1 cellular context compared by ENCODE assay signal in the genomic region with DNA sequence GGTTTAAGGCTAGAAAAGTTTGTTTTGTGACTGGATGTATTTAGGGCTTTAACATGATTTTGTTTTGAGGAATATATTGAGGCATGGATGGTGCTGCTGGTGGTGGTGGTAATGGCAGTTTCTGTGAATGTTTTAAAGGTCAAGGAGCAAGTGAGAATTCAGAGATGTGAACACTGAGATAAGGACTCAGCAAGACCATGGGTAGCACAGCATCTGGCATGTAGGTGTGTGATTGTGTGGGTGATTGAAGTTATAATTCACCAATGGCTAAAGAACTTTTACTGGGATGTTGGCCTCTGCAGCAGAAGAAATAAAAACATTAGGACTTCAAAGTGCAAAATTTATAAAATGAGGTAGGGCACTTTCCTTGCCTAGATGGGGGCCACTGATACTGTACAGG.
TF ChIP-seq lines count a peak whose summit lies in the region.

No MANE protein-coding gene starts in this region.

TF ChIP-seq in GM23338, 12 proteins besides CTCF, POLR2A, EP300 and RAD21 (continued from another document):
- TF ChIP-seq, protein P1, sequence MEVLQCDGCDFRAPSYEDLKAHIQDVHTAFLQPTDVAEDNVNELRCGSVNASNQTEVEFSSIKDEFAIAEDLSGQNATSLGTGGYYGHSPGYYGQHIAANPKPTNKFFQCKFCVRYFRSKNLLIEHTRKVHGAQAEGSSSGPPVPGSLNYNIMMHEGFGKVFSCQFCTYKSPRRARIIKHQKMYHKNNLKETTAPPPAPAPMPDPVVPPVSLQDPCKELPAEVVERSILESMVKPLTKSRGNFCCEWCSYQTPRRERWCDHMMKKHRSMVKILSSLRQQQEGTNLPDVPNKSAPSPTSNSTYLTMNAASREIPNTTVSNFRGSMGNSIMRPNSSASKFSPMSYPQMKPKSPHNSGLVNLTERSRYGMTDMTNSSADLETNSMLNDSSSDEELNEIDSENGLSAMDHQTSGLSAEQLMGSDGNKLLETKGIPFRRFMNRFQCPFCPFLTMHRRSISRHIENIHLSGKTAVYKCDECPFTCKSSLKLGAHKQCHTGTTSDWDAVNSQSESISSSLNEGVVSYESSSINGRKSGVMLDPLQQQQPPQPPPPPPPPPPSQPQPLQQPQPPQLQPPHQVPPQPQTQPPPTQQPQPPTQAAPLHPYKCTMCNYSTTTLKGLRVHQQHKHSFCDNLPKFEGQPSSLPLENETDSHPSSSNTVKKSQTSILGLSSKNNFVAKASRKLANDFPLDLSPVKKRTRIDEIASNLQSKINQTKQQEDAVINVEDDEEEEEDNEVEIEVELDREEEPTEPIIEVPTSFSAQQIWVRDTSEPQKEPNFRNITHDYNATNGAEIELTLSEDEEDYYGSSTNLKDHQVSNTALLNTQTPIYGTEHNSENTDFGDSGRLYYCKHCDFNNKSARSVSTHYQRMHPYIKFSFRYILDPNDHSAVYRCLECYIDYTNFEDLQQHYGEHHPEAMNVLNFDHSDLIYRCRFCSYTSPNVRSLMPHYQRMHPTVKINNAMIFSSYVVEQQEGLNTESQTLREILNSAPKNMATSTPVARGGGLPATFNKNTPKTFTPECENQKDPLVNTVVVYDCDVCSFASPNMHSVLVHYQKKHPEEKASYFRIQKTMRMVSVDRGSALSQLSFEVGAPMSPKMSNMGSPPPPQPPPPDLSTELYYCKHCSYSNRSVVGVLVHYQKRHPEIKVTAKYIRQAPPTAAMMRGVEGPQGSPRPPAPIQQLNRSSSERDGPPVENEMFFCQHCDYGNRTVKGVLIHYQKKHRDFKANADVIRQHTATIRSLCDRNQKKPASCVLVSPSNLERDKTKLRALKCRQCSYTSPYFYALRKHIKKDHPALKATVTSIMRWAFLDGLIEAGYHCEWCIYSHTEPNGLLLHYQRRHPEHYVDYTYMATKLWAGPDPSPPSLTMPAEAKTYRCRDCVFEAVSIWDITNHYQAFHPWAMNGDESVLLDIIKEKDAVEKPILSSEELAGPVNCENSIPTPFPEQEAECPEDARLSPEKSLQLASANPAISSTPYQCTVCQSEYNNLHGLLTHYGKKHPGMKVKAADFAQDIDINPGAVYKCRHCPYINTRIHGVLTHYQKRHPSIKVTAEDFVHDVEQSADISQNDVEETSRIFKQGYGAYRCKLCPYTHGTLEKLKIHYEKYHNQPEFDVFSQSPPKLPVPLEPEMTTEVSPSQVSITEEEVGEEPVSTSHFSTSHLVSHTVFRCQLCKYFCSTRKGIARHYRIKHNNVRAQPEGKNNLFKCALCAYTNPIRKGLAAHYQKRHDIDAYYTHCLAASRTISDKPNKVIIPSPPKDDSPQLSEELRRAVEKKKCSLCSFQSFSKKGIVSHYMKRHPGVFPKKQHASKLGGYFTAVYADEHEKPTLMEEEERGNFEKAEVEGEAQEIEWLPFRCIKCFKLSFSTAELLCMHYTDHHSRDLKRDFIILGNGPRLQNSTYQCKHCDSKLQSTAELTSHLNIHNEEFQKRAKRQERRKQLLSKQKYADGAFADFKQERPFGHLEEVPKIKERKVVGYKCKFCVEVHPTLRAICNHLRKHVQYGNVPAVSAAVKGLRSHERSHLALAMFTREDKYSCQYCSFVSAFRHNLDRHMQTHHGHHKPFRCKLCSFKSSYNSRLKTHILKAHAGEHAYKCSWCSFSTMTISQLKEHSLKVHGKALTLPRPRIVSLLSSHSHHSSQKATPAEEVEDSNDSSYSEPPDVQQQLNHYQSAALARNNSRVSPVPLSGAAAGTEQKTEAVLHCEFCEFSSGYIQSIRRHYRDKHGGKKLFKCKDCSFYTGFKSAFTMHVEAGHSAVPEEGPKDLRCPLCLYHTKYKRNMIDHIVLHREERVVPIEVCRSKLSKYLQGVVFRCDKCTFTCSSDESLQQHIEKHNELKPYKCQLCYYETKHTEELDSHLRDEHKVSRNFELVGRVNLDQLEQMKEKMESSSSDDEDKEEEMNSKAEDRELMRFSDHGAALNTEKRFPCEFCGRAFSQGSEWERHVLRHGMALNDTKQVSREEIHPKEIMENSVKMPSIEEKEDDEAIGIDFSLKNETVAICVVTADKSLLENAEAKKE (CRISPR knock-in tag; IDR thresholded peaks at IDR 0.05) = no peak
- TF ChIP-seq, protein P2, sequence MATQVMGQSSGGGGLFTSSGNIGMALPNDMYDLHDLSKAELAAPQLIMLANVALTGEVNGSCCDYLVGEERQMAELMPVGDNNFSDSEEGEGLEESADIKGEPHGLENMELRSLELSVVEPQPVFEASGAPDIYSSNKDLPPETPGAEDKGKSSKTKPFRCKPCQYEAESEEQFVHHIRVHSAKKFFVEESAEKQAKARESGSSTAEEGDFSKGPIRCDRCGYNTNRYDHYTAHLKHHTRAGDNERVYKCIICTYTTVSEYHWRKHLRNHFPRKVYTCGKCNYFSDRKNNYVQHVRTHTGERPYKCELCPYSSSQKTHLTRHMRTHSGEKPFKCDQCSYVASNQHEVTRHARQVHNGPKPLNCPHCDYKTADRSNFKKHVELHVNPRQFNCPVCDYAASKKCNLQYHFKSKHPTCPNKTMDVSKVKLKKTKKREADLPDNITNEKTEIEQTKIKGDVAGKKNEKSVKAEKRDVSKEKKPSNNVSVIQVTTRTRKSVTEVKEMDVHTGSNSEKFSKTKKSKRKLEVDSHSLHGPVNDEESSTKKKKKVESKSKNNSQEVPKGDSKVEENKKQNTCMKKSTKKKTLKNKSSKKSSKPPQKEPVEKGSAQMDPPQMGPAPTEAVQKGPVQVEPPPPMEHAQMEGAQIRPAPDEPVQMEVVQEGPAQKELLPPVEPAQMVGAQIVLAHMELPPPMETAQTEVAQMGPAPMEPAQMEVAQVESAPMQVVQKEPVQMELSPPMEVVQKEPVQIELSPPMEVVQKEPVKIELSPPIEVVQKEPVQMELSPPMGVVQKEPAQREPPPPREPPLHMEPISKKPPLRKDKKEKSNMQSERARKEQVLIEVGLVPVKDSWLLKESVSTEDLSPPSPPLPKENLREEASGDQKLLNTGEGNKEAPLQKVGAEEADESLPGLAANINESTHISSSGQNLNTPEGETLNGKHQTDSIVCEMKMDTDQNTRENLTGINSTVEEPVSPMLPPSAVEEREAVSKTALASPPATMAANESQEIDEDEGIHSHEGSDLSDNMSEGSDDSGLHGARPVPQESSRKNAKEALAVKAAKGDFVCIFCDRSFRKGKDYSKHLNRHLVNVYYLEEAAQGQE (IDR thresholded peaks at IDR 0.05; ENCODE audit: unreplicated experiment) = no peak
- TF ChIP-seq, protein P3, sequence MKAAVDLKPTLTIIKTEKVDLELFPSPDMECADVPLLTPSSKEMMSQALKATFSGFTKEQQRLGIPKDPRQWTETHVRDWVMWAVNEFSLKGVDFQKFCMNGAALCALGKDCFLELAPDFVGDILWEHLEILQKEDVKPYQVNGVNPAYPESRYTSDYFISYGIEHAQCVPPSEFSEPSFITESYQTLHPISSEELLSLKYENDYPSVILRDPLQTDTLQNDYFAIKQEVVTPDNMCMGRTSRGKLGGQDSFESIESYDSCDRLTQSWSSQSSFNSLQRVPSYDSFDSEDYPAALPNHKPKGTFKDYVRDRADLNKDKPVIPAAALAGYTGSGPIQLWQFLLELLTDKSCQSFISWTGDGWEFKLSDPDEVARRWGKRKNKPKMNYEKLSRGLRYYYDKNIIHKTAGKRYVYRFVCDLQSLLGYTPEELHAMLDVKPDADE (IDR thresholded peaks at IDR 0.05) = no peak
- TF ChIP-seq NANOG (IDR thresholded peaks at IDR 0.05; ENCODE audit: borderline replicate concordance) (no peak), EZH2 (IDR thresholded peaks at IDR 0.05; ENCODE audit: low read depth, unreplicated experiment) (no peak), JUNB (IDR thresholded peaks at IDR 0.05; ENCODE audit: unreplicated experiment) (no peak), STAT1 (IDR thresholded peaks at IDR 0.05; ENCODE audit: unreplicated experiment) (no peak), ZNF114 (CRISPR knock-in tag; IDR thresholded peaks at IDR 0.05) (no peak)
